Comparison of ENCODE assay signal across 1 cellular context in genomic region chr13:43195551-43195950, GRCh38.
TF ChIP-seq lines count a peak whose summit lies in the region.

No MANE protein-coding gene starts in this region.

TF ChIP-seq in H1, 55 proteins besides CTCF, POLR2A, EP300 and RAD21:
- TF ChIP-seq SUZ12 (IDR thresholded peaks at IDR 0.05; ENCODE audit: low read length) (no peak), SP2 (IDR thresholded peaks at IDR 0.05; ENCODE audit: low read length) (no peak), POLR2AphosphoS5 (IDR thresholded peaks at IDR 0.05; ENCODE audit: low read depth, low read length) (0 out of 2 replicates have a peak, but pooled peaks have one; percentile 24), PHF8 (conservative IDR thresholded peaks at IDR 0.05; ENCODE audit: low read depth, low read length) (no peak)
